Comparison of ENCODE assay signal across 12 cellular contexts in the genomic region with DNA sequence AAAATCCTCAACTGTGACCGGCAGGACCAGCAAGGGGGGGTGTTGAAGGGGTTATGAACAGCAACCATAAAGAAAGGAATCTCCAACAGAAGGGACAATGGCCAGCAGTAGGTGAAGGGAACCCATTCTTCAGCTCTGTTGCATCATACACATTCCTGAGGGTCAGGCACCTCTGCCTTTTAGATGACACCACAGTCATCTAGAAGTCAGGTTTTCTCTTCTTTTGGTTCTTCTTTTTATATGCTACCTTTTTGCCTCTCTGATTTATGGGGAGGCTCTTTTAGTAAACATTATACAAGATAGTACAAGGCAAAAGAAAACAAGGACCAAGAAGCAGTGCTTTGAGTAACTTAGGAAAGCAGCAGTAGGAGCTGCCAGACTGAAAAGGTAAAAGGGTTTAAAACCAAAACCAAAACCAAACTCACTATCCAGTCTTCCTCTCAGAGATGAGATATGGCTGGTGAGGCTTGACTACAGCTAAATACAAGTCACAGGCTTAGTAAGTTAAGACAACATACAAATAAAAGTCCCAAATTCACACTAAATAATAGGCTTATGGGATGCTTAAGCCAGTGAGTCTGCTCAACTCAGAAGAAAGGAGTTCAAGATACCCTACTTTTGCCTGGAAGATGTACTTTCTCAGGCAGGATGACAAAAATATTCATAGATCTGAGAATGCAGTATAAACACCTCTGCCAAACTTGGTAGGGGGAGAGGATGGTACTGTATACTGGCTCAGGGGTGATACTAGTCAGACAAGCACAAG. TPM values are rescaled to one million over a fixed set of nuclear protein-coding genes. Genes with fewer than 3 reads are reported as not detected.
A peak's percentile ranks its signal among the peaks of the same experiment; 100 is the strongest.
DNase-seq lines count a peak whose midpoint lies in the region; ATAC-seq, FAIRE-seq and TF ChIP-seq lines count a peak whose summit lies in the region.
"Had no signal": no experiment of that assay in that cellular context is flagged by ENCODE, and none has a peak within 500 bp of the region (broad histone marks: within the 10 kb centered on the region; RNA-seq: fewer than 3 reads in every experiment).

No MANE protein-coding gene starts in this region.

- POLR2A ChIA-PET in CD4-positive, alpha-beta memory T cell (lab: Charles Lee; ENCODE audit: partially characterized antibody) = interaction anchor here (0.6 to 1.6 kb wide), 6 partner anchors 9 to 477 kb away, joined by 3 to 5 read pairs (median 4); a partner anchor contains a TSS
- POLR2A ChIA-PET in K562 (lab: Yijun Ruan, JAX) = interaction anchor here (0.7 to 1.9 kb wide), 10 partner anchors 8 to 75 kb away, joined by 3 to 6 read pairs (median 4); no protein-coding TSS in a partner anchor

- H3K79me2 ChIP-seq in K562 (ENCODE audit: control insufficient read depth, insufficient read depth, low read length) = no peaks in the 10 kb centered on the region

- peak overlapping the region; percentile 47 for H3K27ac ChIP-seq in CD4-positive, alpha-beta memory T cell (ENCODE audit: low read depth, low read length)
- no peak overlapping the region for H3K27ac ChIP-seq in K562 (ENCODE audit: extremely low read depth, low read depth, low read length)
- H3K27ac ChIP-seq: C4-2B had no signal

- ATAC-seq in HG03159 (IDR thresholded peaks at IDR 0.05; ENCODE audit: unreplicated experiment) = peak; percentile 62
- peak; percentile 24; the same call in 2 of the 3 replicates for ATAC-seq in K562
- no peak for ATAC-seq in GM18861 (IDR thresholded peaks at IDR 0.05; ENCODE audit: unreplicated experiment)

- no peaks in the 10 kb centered on the region for H3K27me3 Mint-ChIP-seq in CD4-positive, alpha-beta memory T cell

- H3K36me3 Mint-ChIP-seq in CD4-positive, alpha-beta memory T cell = peaks cover 26 to 51% of the 10 kb centered on the region in 2 donors

- no peak overlapping the region for H2AFZ ChIP-seq in K562 (ENCODE audit: low read depth, low read length)

- TF ChIP-seq POLR2A in K562 (conservative IDR thresholded peaks at IDR 0.05) = no peak

- peak overlapping the region in 7 of 8 donors; percentile 57 to 86 (median 67) for H3K4me3 Mint-ChIP-seq in CD4-positive, alpha-beta memory T cell

- no peak for FAIRE-seq in K562 (lab: Jason Lieb, UNC)

- peaks cover 6% of the 10 kb centered on the region for H3K9me1 ChIP-seq in K562 (ENCODE audit: control insufficient read depth, insufficient read depth, low read length)

- intact Hi-C loops in CD4-positive, alpha-beta memory T cell (cut with micrococcal nuclease) = no loop called here
- intact Hi-C loops in K562 (cut with micrococcal nuclease) (no loop called here), posterior cingulate gyrus (cut with DNase I) (no loop called here)

- no peak for TF ChIP-seq CTCF in K562 (IDR thresholded peaks at IDR 0.05 in 2 of 3, conservative IDR thresholded peaks at IDR 0.05 in 1 of 3; ENCODE audit: insufficient read depth in 2 of 3, low read depth in 1 of 3, low read length in 3 of 3)

- H3K9me3 ChIP-seq in CD4-positive, alpha-beta memory T cell (ENCODE audit: control insufficient read depth in 1 of 2, low read length in 2 of 2) = no peaks in the 10 kb centered on the region
- H3K9me3 ChIP-seq in K562 (replicated peaks; ENCODE audit: control insufficient read depth, insufficient read depth, low read depth, low read length) = no peaks in the 10 kb centered on the region

- peaks cover 15% of the 10 kb centered on the region for H3K36me3 ChIP-seq in CD4-positive, alpha-beta memory T cell (ENCODE audit: insufficient read depth, low read length)
- H3K36me3 ChIP-seq in K562 (ENCODE audit: control insufficient read depth, insufficient read depth, low read length) = peaks cover 62% of the 10 kb centered on the region

- peaks cover 0 to 2% (median 0%) of the 10 kb centered on the region in 8 donors for H3K9me3 Mint-ChIP-seq in CD4-positive, alpha-beta memory T cell

- no peaks in the 10 kb centered on the region for H4K20me1 ChIP-seq in K562 (replicated peaks; ENCODE audit: control insufficient read depth, insufficient read depth, low read length)

- H3K4me2 ChIP-seq in K562 (ENCODE audit: insufficient read depth, low read length) = no peak overlapping the region; the same call in 1 of the 2 replicates

- 92% methylated on average over 1 of the region's 1 CpG for WGBS in K562 (ENCODE audit: insufficient coverage, low coverage, missing lambda C conversion rate)

- no peak for TF ChIP-seq RAD21 in K562 (CRISPR knock-in tag; conservative IDR thresholded peaks at IDR 0.05 in 1 of 2, IDR thresholded peaks at IDR 0.05 in 1 of 2)

- H3K4me1 Mint-ChIP-seq in CD4-positive, alpha-beta memory T cell = peaks cover 18 to 35% (median 22%) of the 10 kb centered on the region in 4 donors

- H3K9ac ChIP-seq in K562 (ENCODE audit: insufficient read depth in 1 of 2, low read depth in 2 of 2, low read length in 2 of 2) = no peak overlapping the region

- no peak overlapping the region for H3K4me3 ChIP-seq in CD4-positive, alpha-beta memory T cell (ENCODE audit: low read length in 2 of 2)
- H3K4me3 ChIP-seq in K562 = no peak overlapping the region

- no peaks in the 10 kb centered on the region for H3K27me3 ChIP-seq in CD4-positive, alpha-beta memory T cell (ENCODE audit: insufficient read depth, low read length)
- no peaks in the 10 kb centered on the region for H3K27me3 ChIP-seq in K562 (ENCODE audit: control insufficient read depth in 2 of 2, insufficient read depth in 2 of 2, low read length in 2 of 2)

- CTCF ChIA-PET in CD4-positive, alpha-beta memory T cell (lab: Charles Lee; ENCODE audit: partially characterized antibody) = interaction anchor here (1.2 to 1.8 kb wide), 2 partner anchors 21 to 50 kb away, joined by 3 to 6 read pairs; no protein-coding TSS in a partner anchor
- CTCF ChIA-PET in K562 (lab: Yijun Ruan, JAX; ENCODE audit: low intra/inter-chr PET ratio) = no interaction called here

- in situ Hi-C loops in K562 (cut with MboI) = no loop called here

- BruUV-seq in K562 (replicated peaks; lab: Mats Ljungman, UMichigan) = no TSS peak

- peak overlapping the region; percentile 88 to 97 (median 92) for H3K27ac Mint-ChIP-seq in CD4-positive, alpha-beta memory T cell

- TF ChIP-seq EP300 in K562 (IDR thresholded peaks at IDR 0.05; ENCODE audit: low read length) = no peak

- DNase-seq in CD4-positive, alpha-beta memory T cell = peak in 4 of 5 donors; percentile 25 to 39 (median 31)
- DNase-seq in GM19240 (ENCODE audit: insufficient read length, low spot score) = peak; percentile 22
- no peak for DNase-seq in K562 (ENCODE audit: extremely low read depth in 1 of 4, low spot score in 3 of 4)
- DNase-seq in NCI-H2227 (lab: John Stamatoyannopoulos, UW; ENCODE audit: unreplicated experiment) = no peak
- no peak for DNase-seq in posterior cingulate gyrus
- DNase-seq in COLO668 (lab: John Stamatoyannopoulos, UW; ENCODE audit: unreplicated experiment) = no peak
- DNase-seq: glutamatergic neuron, HCEC 1CT, NCI-H1930 had no signal

- H3K4me1 ChIP-seq in CD4-positive, alpha-beta memory T cell (ENCODE audit: insufficient read depth, low read length) = peaks cover 22% of the 10 kb centered on the region
- peaks cover 4 to 30% of the 10 kb centered on the region in 2 experiments; a peak in 4 of 5 replicates for H3K4me1 ChIP-seq in K562 (replicated peaks in 1 of 2; ENCODE audit: control insufficient read depth in 2 of 2, insufficient read depth in 2 of 2, low read length in 2 of 2)

RNA-seq across cellular contexts. Expression of a gene that starts 4.1 kb away (rescaled TPM):
- total RNA-seq in CD4-positive, alpha-beta memory T cell = not detected
- under 1 TPM in 1 of 2 donors, not detected in 1; 0.25 TPM for polyA plus RNA-seq in CD4-positive, alpha-beta memory T cell
- not detected in 2 replicates for total RNA-seq in K562 (2011; cell fraction: chromatin; rRNA removed; ENCODE audit: low replicate concordance)
- not detected in 2 replicates for total RNA-seq in K562 (2011; cell fraction: nucleolus; rRNA removed)
- not detected in 2 replicates for total RNA-seq in K562 (2011; cell fraction: nucleoplasm; rRNA removed)
- total RNA-seq in K562 (2014; rRNA removed) (not detected in 2 replicates), K562 (2014; rRNA removed; fragmentation: Illumina TruSeq; extraction: Trizol) (not detected in 2 replicates), K562 (2015; rRNA removed; fragmentation: Illumina TruSeq; extraction: Trizol) (not detected in 2 replicates), K562 (2021) (not detected in 2 replicates)
- polyA plus RNA-seq in K562 (2011; rRNA removed) (not detected in 2 replicates), K562 (2014; fragmentation: Illumina TruSeq; extraction: Trizol) (not detected in 2 replicates), K562 (2014; fragmentation: Nextera tagmentation; extraction: Ambion mirVana) (not detected), K562 (2014; rRNA removed) (not detected in 2 replicates)
- polyA plus RNA-seq in K562 (2011; cell fraction: cytosol; rRNA removed) = not detected in 2 replicates
- not detected in 2 replicates for polyA plus RNA-seq in K562 (2011; cell fraction: nucleus; rRNA removed)
- polyA plus RNA-seq in K562 (2012) = 0.22 TPM in 1 of 2 replicates, not detected in the other
- not detected in 2 replicates for polyA minus RNA-seq in K562 (2011; rRNA and poly(A)+ RNA removed)
- not detected in 2 replicates for polyA minus RNA-seq in K562 (2011; cell fraction: cytosol; rRNA and poly(A)+ RNA removed)
- polyA minus RNA-seq in K562 (2011; cell fraction: nucleus; rRNA and poly(A)+ RNA removed) = not detected in 2 replicates

RNA-seq across cellular contexts. Expression of a gene that starts 7.6 kb away (rescaled TPM):
- 10 to 100 TPM; 32.9 to 37.6 TPM for total RNA-seq in CD4-positive, alpha-beta memory T cell
- polyA plus RNA-seq in CD4-positive, alpha-beta memory T cell = 100 to 1,000 TPM in 1 of 2 donors, 10 to 100 TPM in 1; 76.6 to 128 TPM
- 21.8 and 37.4 TPM in 2 replicates for total RNA-seq in K562 (2011; cell fraction: chromatin; rRNA removed; ENCODE audit: low replicate concordance)
- total RNA-seq in K562 (2011; cell fraction: nucleolus; rRNA removed) = 12.5 and 17.1 TPM in 2 replicates
- total RNA-seq in K562 (2011; cell fraction: nucleoplasm; rRNA removed) = 32.8 and 60.7 TPM in 2 replicates
- total RNA-seq in K562 (2014; rRNA removed) = 23.4 and 26.5 TPM in 2 replicates
- 27.4 and 33.7 TPM in 2 replicates for total RNA-seq in K562 (2014; rRNA removed; fragmentation: Illumina TruSeq; extraction: Trizol)
- total RNA-seq in K562 (2015; rRNA removed; fragmentation: Illumina TruSeq; extraction: Trizol) = 27.0 and 28.4 TPM in 2 replicates
- 24.2 and 27.3 TPM in 2 replicates for total RNA-seq in K562 (2021)
- polyA plus RNA-seq in K562 (2011; rRNA removed) = 50.1 and 56.2 TPM in 2 replicates
- polyA plus RNA-seq in K562 (2011; cell fraction: cytosol; rRNA removed) = 23.1 and 44.7 TPM in 2 replicates
- polyA plus RNA-seq in K562 (2011; cell fraction: nucleus; rRNA removed) = 21.1 and 30.9 TPM in 2 replicates
- polyA plus RNA-seq in K562 (2012) = 21.8 and 34.1 TPM in 2 replicates
- polyA plus RNA-seq in K562 (2014; fragmentation: Illumina TruSeq; extraction: Trizol) = 37.9 and 44.9 TPM in 2 replicates
- polyA plus RNA-seq in K562 (2014; fragmentation: Nextera tagmentation; extraction: Ambion mirVana) = 1 to 10 TPM; 6.3 to 9.2 TPM
- polyA plus RNA-seq in K562 (2014; rRNA removed) = 35.6 and 36.8 TPM in 2 replicates
- 52.7 and 52.8 TPM in 2 replicates for polyA minus RNA-seq in K562 (2011; rRNA and poly(A)+ RNA removed)
- polyA minus RNA-seq in K562 (2011; cell fraction: cytosol; rRNA and poly(A)+ RNA removed) = 17.8 and 27.0 TPM in 2 replicates
- polyA minus RNA-seq in K562 (2011; cell fraction: nucleus; rRNA and poly(A)+ RNA removed) = 11.3 and 19.3 TPM in 2 replicates

RNA-seq across cellular contexts. Expression of a gene that starts 43.2 kb away (rescaled TPM):
- 10 to 100 TPM; 96.7 to 98.5 TPM for total RNA-seq in CD4-positive, alpha-beta memory T cell
- 100 to 1,000 TPM in 1 of 2 donors, 10 to 100 TPM in 1; 87.0 to 117 TPM for polyA plus RNA-seq in CD4-positive, alpha-beta memory T cell
- total RNA-seq in K562 (2011; cell fraction: chromatin; rRNA removed; ENCODE audit: low replicate concordance) = 29.8 and 54.9 TPM in 2 replicates
- 28.0 and 28.4 TPM in 2 replicates for total RNA-seq in K562 (2011; cell fraction: nucleolus; rRNA removed)
- 45.5 and 70.0 TPM in 2 replicates for total RNA-seq in K562 (2011; cell fraction: nucleoplasm; rRNA removed)
- 27.6 and 30.3 TPM in 2 replicates for total RNA-seq in K562 (2014; rRNA removed)
- total RNA-seq in K562 (2014; rRNA removed; fragmentation: Illumina TruSeq; extraction: Trizol) = 39.7 and 42.8 TPM in 2 replicates
- 44.4 and 48.1 TPM in 2 replicates for total RNA-seq in K562 (2015; rRNA removed; fragmentation: Illumina TruSeq; extraction: Trizol)
- total RNA-seq in K562 (2021) = 36.4 and 37.3 TPM in 2 replicates
- 39.9 and 40.2 TPM in 2 replicates for polyA plus RNA-seq in K562 (2011; rRNA removed)
- 13.1 and 23.9 TPM in 2 replicates for polyA plus RNA-seq in K562 (2011; cell fraction: cytosol; rRNA removed)
- polyA plus RNA-seq in K562 (2011; cell fraction: nucleus; rRNA removed) = 34.0 and 47.2 TPM in 2 replicates
- polyA plus RNA-seq in K562 (2012) = 22.4 and 35.0 TPM in 2 replicates
- polyA plus RNA-seq in K562 (2014; fragmentation: Illumina TruSeq; extraction: Trizol) = 39.5 and 49.0 TPM in 2 replicates
- 1 to 10 TPM; 7.3 to 9.4 TPM for polyA plus RNA-seq in K562 (2014; fragmentation: Nextera tagmentation; extraction: Ambion mirVana)
- polyA plus RNA-seq in K562 (2014; rRNA removed) = 24.9 and 28.0 TPM in 2 replicates
- polyA minus RNA-seq in K562 (2011; rRNA and poly(A)+ RNA removed) = 50.7 and 55.8 TPM in 2 replicates
- 21.3 and 30.0 TPM in 2 replicates for polyA minus RNA-seq in K562 (2011; cell fraction: cytosol; rRNA and poly(A)+ RNA removed)
- 25.3 and 42.8 TPM in 2 replicates for polyA minus RNA-seq in K562 (2011; cell fraction: nucleus; rRNA and poly(A)+ RNA removed)

RNA-seq across cellular contexts. Expression of a gene that starts 59.1 kb away (rescaled TPM):
- total RNA-seq in CD4-positive, alpha-beta memory T cell = 10 to 100 TPM; 27.8 to 29.5 TPM
- 10 to 100 TPM in 1 of 2 donors, 1 to 10 TPM in 1; 9.8 to 19.1 TPM for polyA plus RNA-seq in CD4-positive, alpha-beta memory T cell
- 7.4 and 16.2 TPM in 2 replicates for total RNA-seq in K562 (2011; cell fraction: chromatin; rRNA removed; ENCODE audit: low replicate concordance)
- 8.8 and 9.8 TPM in 2 replicates for total RNA-seq in K562 (2011; cell fraction: nucleolus; rRNA removed)
- 10.6 and 13.2 TPM in 2 replicates for total RNA-seq in K562 (2011; cell fraction: nucleoplasm; rRNA removed)
- total RNA-seq in K562 (2014; rRNA removed) (3.6 and 3.7 TPM in 2 replicates), K562 (2014; rRNA removed; fragmentation: Illumina TruSeq; extraction: Trizol) (3.5 and 3.9 TPM in 2 replicates), K562 (2015; rRNA removed; fragmentation: Illumina TruSeq; extraction: Trizol) (3.5 and 3.6 TPM in 2 replicates), K562 (2021) (5.1 and 5.2 TPM in 2 replicates)
- polyA plus RNA-seq in K562 (2011; rRNA removed) (6.2 and 7.5 TPM in 2 replicates), K562 (2014; fragmentation: Illumina TruSeq; extraction: Trizol) (4.4 and 4.9 TPM in 2 replicates), K562 (2014; fragmentation: Nextera tagmentation; extraction: Ambion mirVana) (1 to 10 TPM; 1.0 to 1.1 TPM), K562 (2014; rRNA removed) (3.4 and 4.1 TPM in 2 replicates)
- polyA plus RNA-seq in K562 (2011; cell fraction: cytosol; rRNA removed) = 5.6 and 13.3 TPM in 2 replicates
- polyA plus RNA-seq in K562 (2011; cell fraction: nucleus; rRNA removed) = 7.5 and 12.5 TPM in 2 replicates
- 4.0 and 5.9 TPM in 2 replicates for polyA plus RNA-seq in K562 (2012)
- polyA minus RNA-seq in K562 (2011; rRNA and poly(A)+ RNA removed) = 4.9 and 6.6 TPM in 2 replicates
- 2.3 and 4.8 TPM in 2 replicates for polyA minus RNA-seq in K562 (2011; cell fraction: cytosol; rRNA and poly(A)+ RNA removed)
- 5.4 and 6.3 TPM in 2 replicates for polyA minus RNA-seq in K562 (2011; cell fraction: nucleus; rRNA and poly(A)+ RNA removed)

Comparison
In these comparisons a context has a peak if more than half of its experiments do, and no peak if none do; other contexts are left out.
1. DNase-seq: peak in CD4-positive, alpha-beta memory T cell (4 of 5) and GM19240 (single experiment); none in K562 (0 of 4), NCI-H2227 (single experiment), posterior cingulate gyrus (0 of 10) and COLO668 (single experiment).